ENCODE assay signal across 8 cellular contexts in genomic region chr5:1634337-1634661, GRCh38.
DNase-seq lines count a peak whose midpoint lies in the region; ATAC-seq lines count a peak whose summit lies in the region.

No MANE protein-coding gene starts in this region.

- H3K4me3 Mint-ChIP-seq in immature natural killer cell = peak overlapping the region; percentile 90 to 96 (median 92)
- H3K4me3 Mint-ChIP-seq in stimulated activated naive B cell treated with anti-CD40 and anti-IgM and Interleukin-4, amounts not matched to agents 10 μg/mL and 1 μg/mL and 100 μg/mL, for 72 hours = peak overlapping the region; percentile 93

- peaks cover 5% of the 10 kb centered on the region in 2 donors for H3K36me3 Mint-ChIP-seq in activated naive CD4-positive, alpha-beta T cell treated with anti-CD3 and anti-CD28 coated beads, Interleukin-2, amount 50 U/mL, for 72 hours
- peaks cover 0 to 5% (median 0%) of the 10 kb centered on the region in 3 donors for H3K36me3 Mint-ChIP-seq in immature natural killer cell
- peaks cover 4 to 9% of the 10 kb centered on the region in 2 donors for H3K36me3 Mint-ChIP-seq in stimulated activated naive B cell treated with anti-CD40 and anti-IgM and Interleukin-4, amounts not matched to agents 10 μg/mL and 1 μg/mL and 100 μg/mL, for 72 hours

- peaks cover 29 to 32% of the 10 kb centered on the region in 2 donors for H3K4me1 Mint-ChIP-seq in immature natural killer cell
- peaks cover 26 to 57% of the 10 kb centered on the region in 2 donors for H3K4me1 Mint-ChIP-seq in stimulated activated naive B cell treated with anti-CD40 and anti-IgM and Interleukin-4, amounts not matched to agents 10 μg/mL and 1 μg/mL and 100 μg/mL, for 72 hours

- peaks cover 7 to 13% (median 13%) of the 10 kb centered on the region in 3 donors for H3K27me3 Mint-ChIP-seq in immature natural killer cell (ENCODE audit: low read depth in 3 of 3)
- peaks cover 0 to 7% of the 10 kb centered on the region in 2 donors for H3K27me3 Mint-ChIP-seq in stimulated activated naive B cell treated with anti-CD40 and anti-IgM and Interleukin-4, amounts not matched to agents 10 μg/mL and 1 μg/mL and 100 μg/mL, for 72 hours

- no peaks in the 10 kb centered on the region for H3K9me3 Mint-ChIP-seq in activated naive CD4-positive, alpha-beta T cell treated with anti-CD3 and anti-CD28 coated beads, Interleukin-2, amount 50 U/mL, for 72 hours
- H3K9me3 Mint-ChIP-seq in immature natural killer cell = no peaks in the 10 kb centered on the region
- H3K9me3 Mint-ChIP-seq in stimulated activated naive B cell treated with anti-CD40 and anti-IgM and Interleukin-4, amounts not matched to agents 10 μg/mL and 1 μg/mL and 100 μg/mL, for 72 hours = no peaks in the 10 kb centered on the region

- H3K27ac Mint-ChIP-seq in activated naive CD4-positive, alpha-beta T cell treated with anti-CD3 and anti-CD28 coated beads, Interleukin-2, amount 50 U/mL, for 72 hours = peak overlapping the region; percentile 92 to 97
- peak overlapping the region; percentile 88 to 97 (median 90) for H3K27ac Mint-ChIP-seq in immature natural killer cell
- peak overlapping the region; percentile 97 for H3K27ac Mint-ChIP-seq in stimulated activated naive B cell treated with anti-CD40 and anti-IgM and Interleukin-4, amounts not matched to agents 10 μg/mL and 1 μg/mL and 100 μg/mL, for 72 hours

- DNase-seq in activated naive CD4-positive, alpha-beta T cell treated with anti-CD3 and anti-CD28 coated beads, Interleukin-2, amount 50 U/mL, for 72 hours (ENCODE audit: low spot score in 2 of 2) = no peak
- DNase-seq in immature natural killer cell (no peak), NCI-H1417 treated with DMSO at 0.1 percent for 48 hours (lab: John Stamatoyannopoulos, UW) (no peak), NCI-H748 treated with DMSO at 0.1 percent for 48 hours (lab: John Stamatoyannopoulos, UW) (no peak), HCEC 1CT (no peak)
- DNase-seq in stimulated activated naive B cell treated with anti-CD40 and anti-IgM and Interleukin-4, amounts not matched to agents 10 μg/mL and 1 μg/mL and 100 μg/mL, for 72 hours = no peak

- peak; percentile 5 for ATAC-seq in HG03354 (IDR thresholded peaks at IDR 0.05; ENCODE audit: poor library complexity, severe bottlenecking, unreplicated experiment)
- ATAC-seq in activated naive CD4-positive, alpha-beta T cell treated with anti-CD3 and anti-CD28 coated beads, Interleukin-2, amount 50 U/mL, for 72 hours = no peak
- no peak for ATAC-seq in stimulated activated naive B cell treated with anti-CD40 and anti-IgM and Interleukin-4, amounts not matched to agents 10 μg/mL and 1 μg/mL and 100 μg/mL, for 72 hours (replicated peaks)
- ATAC-seq in GM21737 (IDR thresholded peaks at IDR 0.05; ENCODE audit: unreplicated experiment) = no peak
